In the genomic region with DNA sequence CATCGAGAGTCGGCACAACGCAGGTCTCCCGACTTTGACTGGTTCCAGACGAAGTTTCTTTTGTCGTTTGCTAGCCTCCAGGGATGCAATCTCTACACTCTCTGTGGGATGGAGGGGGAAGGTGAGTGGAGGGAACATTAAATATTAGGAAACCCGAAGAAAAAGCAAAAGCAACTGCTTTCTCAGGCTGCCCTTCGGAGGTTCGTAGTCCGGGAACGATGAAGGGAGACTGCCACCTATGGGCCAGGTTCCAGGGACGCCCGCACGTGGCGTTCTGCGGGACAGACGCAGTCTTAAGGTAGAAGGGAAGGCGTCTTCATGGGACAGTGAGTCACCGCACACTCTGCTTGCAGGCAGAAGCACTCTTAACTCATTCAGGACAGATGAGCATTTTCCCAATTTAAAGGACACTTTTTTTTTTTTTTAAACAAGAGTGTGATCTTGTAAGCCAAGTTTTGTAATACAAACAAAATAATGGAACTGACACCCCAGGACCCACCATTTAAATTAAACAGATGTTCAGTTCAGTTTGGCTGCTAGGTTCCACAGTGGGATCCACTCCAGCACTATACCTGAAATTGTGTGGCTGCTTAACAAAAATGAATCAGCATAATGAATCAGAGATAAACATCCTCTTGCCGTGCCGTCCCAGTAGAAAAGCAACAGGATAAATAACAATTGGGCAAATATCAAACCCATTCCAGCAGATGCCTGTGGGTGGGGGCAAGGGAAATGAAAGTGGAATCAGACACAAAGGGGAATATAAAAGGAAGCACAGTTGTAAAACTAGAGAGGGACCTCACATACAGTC, we compare ENCODE assay signal across 8 cellular contexts.
DNase-seq lines count a peak whose midpoint lies in the region; TF ChIP-seq lines count a peak whose summit lies in the region.

No MANE protein-coding gene starts in this region.

- H3K4me3 ChIP-seq in HFF-Myc (replicated peaks; ENCODE audit: low read depth, low read length): peak overlapping the region; percentile 37
- H3K4me3 ChIP-seq in coronary artery: peak overlapping the region; percentile 65

- DNase-seq in COR-L47 (lab: John Stamatoyannopoulos, UW) (peak; percentile 8), HFF-Myc (ENCODE audit: extremely low read depth, low read depth) (peak; percentile 69), NCI-H345 (lab: John Stamatoyannopoulos, UW) (peak; percentile 66), coronary artery (ENCODE audit: low spot score) (peak; percentile 90), left kidney (ENCODE audit: low read depth, low spot score) (peak; percentile 91), NCI-H1048 (lab: John Stamatoyannopoulos, UW) (no peak)
- peak; percentile 89 for DNase-seq in activated CD4-positive, alpha-beta T cell treated with anti-CD3 and anti-CD28 coated beads for 48 hours
- peak; percentile 47 to 66 (median 58) for DNase-seq in stimulated activated CD4-positive, alpha-beta T cell treated with anti-CD3 and anti-CD28 coated beads, Interleukin-1b, Interleukin-23, amount 100 ng/mL, for 24 hours (ENCODE audit: low read depth in 4 of 4, low spot score in 1 of 4)

- H3K27ac ChIP-seq in coronary artery: peak overlapping the region; percentile 26 to 35

- TF ChIP-seq CTCF in HFF-Myc (IDR thresholded peaks at IDR 0.05; ENCODE audit: low read depth, low read length, missing control alignments) (peak; percentile 83), coronary artery (IDR thresholded peaks at IDR 0.05) (peak; percentile 52)
